Comparison of ENCODE assay signal across 1 cellular context in the genomic region with DNA sequence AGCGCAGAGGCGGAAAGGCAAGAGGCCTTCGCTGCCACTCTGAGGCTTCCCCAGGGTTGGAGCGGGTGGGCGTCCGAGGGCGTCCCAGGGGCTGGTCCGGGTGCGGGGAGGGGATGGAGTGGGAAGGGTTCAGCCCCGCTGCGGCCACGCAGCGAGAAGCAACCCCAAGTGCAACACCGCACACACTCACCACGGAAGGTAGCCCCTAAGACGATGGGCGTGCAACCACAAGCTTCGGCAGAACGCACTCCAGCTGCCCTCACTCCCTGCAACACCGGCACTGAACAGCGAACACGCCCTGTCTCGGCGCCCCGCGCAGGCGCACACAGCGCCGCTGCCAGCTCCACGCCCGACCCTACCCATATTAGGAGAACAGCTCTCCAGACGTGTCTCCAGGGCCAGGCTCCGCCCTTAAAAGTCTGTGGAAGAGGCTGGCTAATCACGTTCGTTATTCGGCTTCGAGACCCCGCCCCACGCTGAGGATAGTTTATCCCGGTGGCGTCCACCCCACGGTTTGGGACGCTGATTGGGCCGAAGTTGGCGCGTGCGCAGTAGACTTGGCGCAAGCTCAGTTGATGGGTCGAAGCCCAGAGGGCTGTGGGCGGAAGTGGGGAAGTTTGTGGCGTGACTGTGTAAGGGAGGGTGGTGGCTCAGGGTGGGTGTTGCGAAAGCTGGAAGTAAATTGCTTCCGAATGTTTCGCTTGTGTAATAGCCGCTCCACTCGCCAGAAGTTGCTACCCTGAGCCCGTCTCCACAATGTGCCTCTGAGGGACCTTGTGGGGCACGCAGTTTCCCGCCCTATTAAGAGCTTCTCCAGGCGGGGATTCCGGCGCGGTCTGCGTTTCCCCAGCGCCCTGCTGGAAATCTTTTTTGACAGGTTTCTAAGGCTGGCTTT.
TF ChIP-seq lines count a peak whose summit lies in the region.

A gene (minus strand): TSS at position 300 of the 895 bp plus-strand sequence. CDS start 343 bp downstream, outside the sequence.

TF ChIP-seq in HepG2, 621 proteins besides CTCF, POLR2A, EP300 and RAD21 (continued from another document and continues in another):
- TF ChIP-seq ZNF724P (CRISPR knock-in tag; IDR thresholded peaks at IDR 0.05; ENCODE audit: borderline replicate concordance) (no peak), ZNF556 (CRISPR knock-in tag; IDR thresholded peaks at IDR 0.05; ENCODE audit: borderline replicate concordance) (0 out of 2 replicates have a peak, but pooled peaks have one; percentile 64), ZKSCAN5 (CRISPR knock-in tag; IDR thresholded peaks at IDR 0.05) (no peak), PRMT3 (CRISPR knock-in tag; IDR thresholded peaks at IDR 0.05; ENCODE audit: borderline replicate concordance, low read depth) (no peak), MLLT10 (CRISPR knock-in tag; IDR thresholded peaks at IDR 0.05) (no peak), ZNF589 (CRISPR knock-in tag; conservative IDR thresholded peaks at IDR 0.05) (no peak), ETV5 (CRISPR knock-in tag; IDR thresholded peaks at IDR 0.05; ENCODE audit: borderline replicate concordance) (peak; percentile 72), ZNF75D (CRISPR knock-in tag; IDR thresholded peaks at IDR 0.05; ENCODE audit: borderline replicate concordance) (no peak), NCOA2 (CRISPR knock-in tag; IDR thresholded peaks at IDR 0.05) (peak; percentile 6; the same call in 1 of the 2 replicates), JUN (CRISPR knock-in tag; IDR thresholded peaks at IDR 0.05) (no peak), KDM5A (IDR thresholded peaks at IDR 0.05; ENCODE audit: borderline replicate concordance, low read length) (no peak; the same call in 1 of the 2 replicates), RBM22 (optimal IDR thresholded peaks at IDR 0.05; ENCODE audit: low read length) (no peak), CEBPG (CRISPR knock-in tag; IDR thresholded peaks at IDR 0.05) (peak; percentile 96), YEATS4 (CRISPR knock-in tag; IDR thresholded peaks at IDR 0.05; ENCODE audit: borderline replicate concordance) (peak; percentile 75), IRF2 (CRISPR knock-in tag; IDR thresholded peaks at IDR 0.05) (peak; percentile 21; the same call in 1 of the 2 replicates), ZSCAN21 (CRISPR knock-in tag; IDR thresholded peaks at IDR 0.05; ENCODE audit: borderline replicate concordance) (0 out of 2 replicates have a peak, but pooled peaks have one; percentile 22), MED13 (CRISPR knock-in tag; IDR thresholded peaks at IDR 0.05) (no peak), ELF4 (CRISPR knock-in tag; IDR thresholded peaks at IDR 0.05; ENCODE audit: borderline replicate concordance) (no peak), ZNF460 (CRISPR knock-in tag; IDR thresholded peaks at IDR 0.05; ENCODE audit: borderline replicate concordance) (no peak), NKX3-1 (CRISPR knock-in tag; IDR thresholded peaks at IDR 0.05) (0 out of 2 replicates have a peak, but pooled peaks have one; percentile 43), ZNF160 (CRISPR knock-in tag; IDR thresholded peaks at IDR 0.05) (peak; percentile 35; the same call in 1 of the 2 replicates), ZMYM3 (CRISPR knock-in tag; IDR thresholded peaks at IDR 0.05) (no peak), ZNF883 (CRISPR knock-in tag; IDR thresholded peaks at IDR 0.05; ENCODE audit: not compliant biosample characterization) (no peak), ZNF468 (CRISPR knock-in tag; IDR thresholded peaks at IDR 0.05) (no peak), ZNF788 (CRISPR knock-in tag; IDR thresholded peaks at IDR 0.05; ENCODE audit: borderline replicate concordance) (peak; percentile 64; the same call in 1 of the 2 replicates), ZNF121 (CRISPR knock-in tag; IDR thresholded peaks at IDR 0.05) (no peak)
- TF ChIP-seq, protein P1, sequence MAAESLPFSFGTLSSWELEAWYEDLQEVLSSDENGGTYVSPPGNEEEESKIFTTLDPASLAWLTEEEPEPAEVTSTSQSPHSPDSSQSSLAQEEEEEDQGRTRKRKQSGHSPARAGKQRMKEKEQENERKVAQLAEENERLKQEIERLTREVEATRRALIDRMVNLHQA (CRISPR knock-in tag; IDR thresholded peaks at IDR 0.05), result no peak
- TF ChIP-seq, protein P2, sequence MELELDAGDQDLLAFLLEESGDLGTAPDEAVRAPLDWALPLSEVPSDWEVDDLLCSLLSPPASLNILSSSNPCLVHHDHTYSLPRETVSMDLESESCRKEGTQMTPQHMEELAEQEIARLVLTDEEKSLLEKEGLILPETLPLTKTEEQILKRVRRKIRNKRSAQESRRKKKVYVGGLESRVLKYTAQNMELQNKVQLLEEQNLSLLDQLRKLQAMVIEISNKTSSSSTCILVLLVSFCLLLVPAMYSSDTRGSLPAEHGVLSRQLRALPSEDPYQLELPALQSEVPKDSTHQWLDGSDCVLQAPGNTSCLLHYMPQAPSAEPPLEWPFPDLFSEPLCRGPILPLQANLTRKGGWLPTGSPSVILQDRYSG (CRISPR knock-in tag; IDR thresholded peaks at IDR 0.05), result no peak
- TF ChIP-seq, protein P3, sequence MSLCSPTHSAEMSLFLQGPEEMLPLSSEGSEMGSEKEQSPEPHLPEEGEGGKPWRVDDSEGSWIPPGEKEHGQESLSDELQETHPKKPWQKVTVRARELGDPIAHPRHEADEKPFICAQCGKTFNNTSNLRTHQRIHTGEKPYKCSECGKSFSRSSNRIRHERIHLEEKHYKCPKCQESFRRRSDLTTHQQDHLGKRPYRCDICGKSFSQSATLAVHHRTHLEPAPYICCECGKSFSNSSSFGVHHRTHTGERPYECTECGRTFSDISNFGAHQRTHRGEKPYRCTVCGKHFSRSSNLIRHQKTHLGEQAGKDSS (CRISPR knock-in tag; IDR thresholded peaks at IDR 0.05; ENCODE audit: borderline replicate concordance, low read depth), result no peak
- TF ChIP-seq, protein P4, sequence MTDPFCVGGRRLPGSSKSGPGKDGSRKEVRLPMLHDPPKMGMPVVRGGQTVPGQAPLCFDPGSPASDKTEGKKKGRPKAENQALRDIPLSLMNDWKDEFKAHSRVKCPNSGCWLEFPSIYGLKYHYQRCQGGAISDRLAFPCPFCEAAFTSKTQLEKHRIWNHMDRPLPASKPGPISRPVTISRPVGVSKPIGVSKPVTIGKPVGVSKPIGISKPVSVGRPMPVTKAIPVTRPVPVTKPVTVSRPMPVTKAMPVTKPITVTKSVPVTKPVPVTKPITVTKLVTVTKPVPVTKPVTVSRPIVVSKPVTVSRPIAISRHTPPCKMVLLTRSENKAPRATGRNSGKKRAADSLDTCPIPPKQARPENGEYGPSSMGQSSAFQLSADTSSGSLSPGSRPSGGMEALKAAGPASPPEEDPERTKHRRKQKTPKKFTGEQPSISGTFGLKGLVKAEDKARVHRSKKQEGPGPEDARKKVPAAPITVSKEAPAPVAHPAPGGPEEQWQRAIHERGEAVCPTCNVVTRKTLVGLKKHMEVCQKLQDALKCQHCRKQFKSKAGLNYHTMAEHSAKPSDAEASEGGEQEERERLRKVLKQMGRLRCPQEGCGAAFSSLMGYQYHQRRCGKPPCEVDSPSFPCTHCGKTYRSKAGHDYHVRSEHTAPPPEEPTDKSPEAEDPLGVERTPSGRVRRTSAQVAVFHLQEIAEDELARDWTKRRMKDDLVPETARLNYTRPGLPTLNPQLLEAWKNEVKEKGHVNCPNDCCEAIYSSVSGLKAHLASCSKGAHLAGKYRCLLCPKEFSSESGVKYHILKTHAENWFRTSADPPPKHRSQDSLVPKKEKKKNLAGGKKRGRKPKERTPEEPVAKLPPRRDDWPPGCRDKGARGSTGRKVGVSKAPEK (CRISPR knock-in tag; IDR thresholded peaks at IDR 0.05; ENCODE audit: borderline replicate concordance), result no peak
- TF ChIP-seq, protein P5, sequence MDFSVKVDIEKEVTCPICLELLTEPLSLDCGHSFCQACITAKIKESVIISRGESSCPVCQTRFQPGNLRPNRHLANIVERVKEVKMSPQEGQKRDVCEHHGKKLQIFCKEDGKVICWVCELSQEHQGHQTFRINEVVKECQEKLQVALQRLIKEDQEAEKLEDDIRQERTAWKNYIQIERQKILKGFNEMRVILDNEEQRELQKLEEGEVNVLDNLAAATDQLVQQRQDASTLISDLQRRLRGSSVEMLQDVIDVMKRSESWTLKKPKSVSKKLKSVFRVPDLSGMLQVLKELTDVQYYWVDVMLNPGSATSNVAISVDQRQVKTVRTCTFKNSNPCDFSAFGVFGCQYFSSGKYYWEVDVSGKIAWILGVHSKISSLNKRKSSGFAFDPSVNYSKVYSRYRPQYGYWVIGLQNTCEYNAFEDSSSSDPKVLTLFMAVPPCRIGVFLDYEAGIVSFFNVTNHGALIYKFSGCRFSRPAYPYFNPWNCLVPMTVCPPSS (IDR thresholded peaks at IDR 0.05), result no peak
- TF ChIP-seq, protein P6, sequence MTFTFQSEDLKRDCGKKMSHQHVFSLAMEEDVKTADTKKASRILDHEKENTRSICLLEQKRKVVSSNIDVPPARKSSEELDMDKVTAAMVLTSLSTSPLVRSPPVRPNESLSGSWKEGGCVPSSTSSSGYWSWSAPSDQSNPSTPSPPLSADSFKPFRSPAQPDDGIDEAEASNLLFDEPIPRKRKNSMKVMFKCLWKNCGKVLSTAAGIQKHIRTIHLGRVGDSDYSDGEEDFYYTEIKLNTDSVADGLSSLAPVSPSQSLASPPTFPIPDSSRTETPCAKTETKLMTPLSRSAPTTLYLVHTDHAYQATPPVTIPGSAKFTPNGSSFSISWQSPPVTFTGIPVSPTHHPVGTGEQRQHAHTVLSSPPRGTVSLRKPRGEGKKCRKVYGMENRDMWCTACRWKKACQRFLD (CRISPR knock-in tag; IDR thresholded peaks at IDR 0.05; ENCODE audit: borderline replicate concordance), result no peak
- TF ChIP-seq, protein P7, sequence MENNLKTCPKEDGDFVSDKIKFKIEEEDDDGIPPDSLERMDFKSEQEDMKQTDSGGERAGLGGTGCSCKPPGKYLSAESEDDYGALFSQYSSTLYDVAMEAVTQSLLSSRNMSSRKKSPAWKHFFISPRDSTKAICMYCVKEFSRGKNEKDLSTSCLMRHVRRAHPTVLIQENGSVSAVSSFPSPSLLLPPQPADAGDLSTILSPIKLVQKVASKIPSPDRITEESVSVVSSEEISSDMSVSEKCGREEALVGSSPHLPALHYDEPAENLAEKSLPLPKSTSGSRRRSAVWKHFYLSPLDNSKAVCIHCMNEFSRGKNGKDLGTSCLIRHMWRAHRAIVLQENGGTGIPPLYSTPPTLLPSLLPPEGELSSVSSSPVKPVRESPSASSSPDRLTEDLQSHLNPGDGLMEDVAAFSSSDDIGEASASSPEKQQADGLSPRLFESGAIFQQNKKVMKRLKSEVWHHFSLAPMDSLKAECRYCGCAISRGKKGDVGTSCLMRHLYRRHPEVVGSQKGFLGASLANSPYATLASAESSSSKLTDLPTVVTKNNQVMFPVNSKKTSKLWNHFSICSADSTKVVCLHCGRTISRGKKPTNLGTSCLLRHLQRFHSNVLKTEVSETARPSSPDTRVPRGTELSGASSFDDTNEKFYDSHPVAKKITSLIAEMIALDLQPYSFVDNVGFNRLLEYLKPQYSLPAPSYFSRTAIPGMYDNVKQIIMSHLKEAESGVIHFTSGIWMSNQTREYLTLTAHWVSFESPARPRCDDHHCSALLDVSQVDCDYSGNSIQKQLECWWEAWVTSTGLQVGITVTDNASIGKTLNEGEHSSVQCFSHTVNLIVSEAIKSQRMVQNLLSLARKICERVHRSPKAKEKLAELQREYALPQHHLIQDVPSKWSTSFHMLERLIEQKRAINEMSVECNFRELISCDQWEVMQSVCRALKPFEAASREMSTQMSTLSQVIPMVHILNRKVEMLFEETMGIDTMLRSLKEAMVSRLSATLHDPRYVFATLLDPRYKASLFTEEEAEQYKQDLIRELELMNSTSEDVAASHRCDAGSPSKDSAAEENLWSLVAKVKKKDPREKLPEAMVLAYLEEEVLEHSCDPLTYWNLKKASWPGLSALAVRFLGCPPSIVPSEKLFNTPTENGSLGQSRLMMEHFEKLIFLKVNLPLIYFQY (CRISPR knock-in tag; IDR thresholded peaks at IDR 0.05; ENCODE audit: borderline replicate concordance), result no peak
- TF ChIP-seq, protein P8, sequence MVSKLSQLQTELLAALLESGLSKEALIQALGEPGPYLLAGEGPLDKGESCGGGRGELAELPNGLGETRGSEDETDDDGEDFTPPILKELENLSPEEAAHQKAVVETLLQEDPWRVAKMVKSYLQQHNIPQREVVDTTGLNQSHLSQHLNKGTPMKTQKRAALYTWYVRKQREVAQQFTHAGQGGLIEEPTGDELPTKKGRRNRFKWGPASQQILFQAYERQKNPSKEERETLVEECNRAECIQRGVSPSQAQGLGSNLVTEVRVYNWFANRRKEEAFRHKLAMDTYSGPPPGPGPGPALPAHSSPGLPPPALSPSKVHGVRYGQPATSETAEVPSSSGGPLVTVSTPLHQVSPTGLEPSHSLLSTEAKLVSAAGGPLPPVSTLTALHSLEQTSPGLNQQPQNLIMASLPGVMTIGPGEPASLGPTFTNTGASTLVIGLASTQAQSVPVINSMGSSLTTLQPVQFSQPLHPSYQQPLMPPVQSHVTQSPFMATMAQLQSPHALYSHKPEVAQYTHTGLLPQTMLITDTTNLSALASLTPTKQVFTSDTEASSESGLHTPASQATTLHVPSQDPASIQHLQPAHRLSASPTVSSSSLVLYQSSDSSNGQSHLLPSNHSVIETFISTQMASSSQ (IDR thresholded peaks at IDR 0.05; ENCODE audit: low read depth), result no peak
- TF ChIP-seq, protein P8 (CRISPR knock-in tag; IDR thresholded peaks at IDR 0.05; ENCODE audit: borderline replicate concordance), result peak; percentile 35; the same call in 1 of the 2 replicates
- TF ChIP-seq, protein P9, sequence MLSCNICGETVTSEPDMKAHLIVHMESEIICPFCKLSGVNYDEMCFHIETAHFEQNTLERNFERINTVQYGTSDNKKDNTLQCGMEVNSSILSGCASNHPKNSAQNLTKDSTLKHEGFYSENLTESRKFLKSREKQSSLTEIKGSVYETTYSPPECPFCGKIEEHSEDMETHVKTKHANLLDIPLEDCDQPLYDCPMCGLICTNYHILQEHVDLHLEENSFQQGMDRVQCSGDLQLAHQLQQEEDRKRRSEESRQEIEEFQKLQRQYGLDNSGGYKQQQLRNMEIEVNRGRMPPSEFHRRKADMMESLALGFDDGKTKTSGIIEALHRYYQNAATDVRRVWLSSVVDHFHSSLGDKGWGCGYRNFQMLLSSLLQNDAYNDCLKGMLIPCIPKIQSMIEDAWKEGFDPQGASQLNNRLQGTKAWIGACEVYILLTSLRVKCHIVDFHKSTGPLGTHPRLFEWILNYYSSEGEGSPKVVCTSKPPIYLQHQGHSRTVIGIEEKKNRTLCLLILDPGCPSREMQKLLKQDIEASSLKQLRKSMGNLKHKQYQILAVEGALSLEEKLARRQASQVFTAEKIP (CRISPR knock-in tag; IDR thresholded peaks at IDR 0.05; ENCODE audit: borderline replicate concordance), result no peak
